ENCODE assay signal across 8 cellular contexts in genomic region chr1:93607814-93608187, GRCh38.
DNase-seq lines count a peak whose midpoint lies in the region; ATAC-seq and TF ChIP-seq lines count a peak whose summit lies in the region.

No MANE protein-coding gene starts in this region.

- POLR2A ChIA-PET in Panc1 (lab: Charles Lee), result no interaction called here

- peaks cover 40% of the 10 kb centered on the region for H3K4me1 ChIP-seq in Panc1 (ENCODE audit: control insufficient read depth, insufficient read depth, low read length)
- H3K4me1 ChIP-seq in thyroid gland, result peaks cover 16 to 28% of the 10 kb centered on the region in 2 donors
- peaks cover 51 to 75% (median 64%) of the 10 kb centered on the region in 4 donors for H3K4me1 ChIP-seq in esophagus muscularis mucosa

- TF ChIP-seq POLR2A in thyroid gland (IDR thresholded peaks at IDR 0.05), result no peak
- no peak for TF ChIP-seq POLR2A in esophagus muscularis mucosa (IDR thresholded peaks at IDR 0.05; ENCODE audit: low read depth)

- DNase-seq in Panc1 (ENCODE audit: low read depth, low spot score) (no peak), left colon (no peak), AML-193 (lab: John Stamatoyannopoulos, UW) (no peak), thyroid gland (no peak), left lobe of liver (ENCODE audit: low spot score) (no peak), esophagus muscularis mucosa (ENCODE audit: extremely low spot score) (no peak)

- CTCF ChIA-PET in Panc1 (lab: Charles Lee), result no interaction called here

- 82 to 86% methylated on average over 5 of the region's 5 CpGs for WGBS in thyroid gland, 2 donors
- 86% methylated on average over 5 of the region's 5 CpGs for WGBS in esophagus muscularis mucosa

- TF ChIP-seq CTCF in Panc1 (IDR thresholded peaks at IDR 0.05), result no peak
- TF ChIP-seq CTCF in thyroid gland (IDR thresholded peaks at IDR 0.05), result no peak
- TF ChIP-seq CTCF in esophagus muscularis mucosa (IDR thresholded peaks at IDR 0.05), result no peak

- H3K27me3 ChIP-seq in Panc1 (ENCODE audit: control insufficient read depth, insufficient read depth, low read length) (no peaks in the 10 kb centered on the region), thyroid gland (no peaks in the 10 kb centered on the region), esophagus muscularis mucosa (no peaks in the 10 kb centered on the region)

- H3K4me3 ChIP-seq in Panc1 (ENCODE audit: low read depth in 2 of 2, low read length in 2 of 2) (no peak overlapping the region), thyroid gland (replicated peaks in 1 of 3) (no peak overlapping the region), esophagus muscularis mucosa (no peak overlapping the region)

- ATAC-seq in GM18858 (IDR thresholded peaks at IDR 0.05; ENCODE audit: unreplicated experiment) (peak; percentile 93), GM21825 (IDR thresholded peaks at IDR 0.05; ENCODE audit: unreplicated experiment) (peak; percentile 92), Panc1 (no peak), left colon (peak; percentile 12), left lobe of liver (no peak)

- H3K9me3 ChIP-seq in Panc1 (ENCODE audit: control insufficient read depth, insufficient read depth, low read depth, low read length) (no peaks in the 10 kb centered on the region), thyroid gland (no peaks in the 10 kb centered on the region), esophagus muscularis mucosa (no peaks in the 10 kb centered on the region)

- in situ Hi-C loops in Panc1 (cut with HindIII; ENCODE audit: low pct_unique_long_range_greater_than_20kb, low sequenced_read_pairs), result no loop called here

- no TSS peak for BruUV-seq in Panc1 (replicated peaks; lab: Mats Ljungman, UMichigan)

- peak overlapping the region; percentile 13; the same call in 1 of the 2 replicates for H3K27ac ChIP-seq in Panc1 (ENCODE audit: low read length)
- H3K27ac ChIP-seq in thyroid gland, result peak overlapping the region in 1 of 3 donors; percentile 8
- H3K27ac ChIP-seq in esophagus muscularis mucosa (replicated peaks in 1 of 4), result peak overlapping the region in 2 of 4 donors; percentile 43 to 47

- no peaks in the 10 kb centered on the region for H3K36me3 ChIP-seq in Panc1 (ENCODE audit: control insufficient read depth, insufficient read depth, low read length)
- H3K36me3 ChIP-seq in thyroid gland, result no peaks in the 10 kb centered on the region
- H3K36me3 ChIP-seq in esophagus muscularis mucosa, result no peaks in the 10 kb centered on the region

- intact Hi-C loops in Panc1 (cut with micrococcal nuclease; ENCODE audit: unreplicated experiment), result no loop called here
- intact Hi-C loops in left colon (cut with DNase I, micrococcal nuclease), result no loop called here
- intact Hi-C loops in thyroid gland (cut with DNase I), result no loop called here
- intact Hi-C loops in esophagus muscularis mucosa (cut with DNase I), result no loop called here

- no peak for TF ChIP-seq EP300 in esophagus muscularis mucosa (IDR thresholded peaks at IDR 0.05)

Comparison
In these comparisons a context has a peak if more than half of its experiments do, and no peak if none do; other contexts are left out.
1. ATAC-seq: peak in GM18858 (single experiment), GM21825 (single experiment) and left colon (single experiment); none in Panc1 (single experiment) and left lobe of liver (single experiment).